In genomic region chr20:62306440-62307187, GRCh38 we compare ENCODE assay signal across 23 cellular contexts. TPM values are rescaled to one million over a fixed set of nuclear protein-coding genes. Genes with fewer than 3 reads are reported as not detected.
DNase-seq lines count a peak whose midpoint lies in the region; ATAC-seq, FAIRE-seq and TF ChIP-seq lines count a peak whose summit lies in the region.
"Had no signal": no experiment of that assay in that cellular context is flagged by ENCODE, and none has a peak within 500 bp of the region (broad histone marks: within the 10 kb centered on the region; RNA-seq: fewer than 3 reads in every experiment).

No MANE protein-coding gene starts in this region.

- H3K9ac ChIP-seq in HCT116 (ENCODE audit: low read length) (no peak overlapping the region), muscle layer of colon (ENCODE audit: low read length) (no peak overlapping the region)

- H3K4me2 ChIP-seq in A549 (peak overlapping the region; percentile 92; the same call in 2 of the 3 replicates), HCT116 (ENCODE audit: low read length) (no peak overlapping the region)

- H3K9me2 ChIP-seq in HCT116 (ENCODE audit: insufficient read depth) = no peaks in the 10 kb centered on the region

- CTCF ChIA-PET in A549 (lab: Yijun Ruan, JAX) = interaction anchor here (0.8 to 8.8 kb wide), 13 partner anchors 10 to 99 kb away, joined by 3 to 93 read pairs (median 6); partner anchors contain the start of gene RPS21
- CTCF ChIA-PET in HCT116 (lab: Charles Lee) = interaction anchor here (0.7 to 0.8 kb wide), 3 partner anchors 43 to 76 kb away, joined by 3 to 5 read pairs (median 3); no protein-coding TSS in a partner anchor
- CTCF ChIA-PET in WTC11 (lab: Charles Lee) = interaction anchor here (1.4 to 2.7 kb wide), 4 partner anchors 62 to 95 kb away, joined by 4 to 10 read pairs (median 6); no protein-coding TSS in a partner anchor
- CTCF ChIA-PET in activated CD8-positive, alpha-beta T cell treated with anti-CD3 and anti-CD28 coated beads, Interleukin-2, amount 10 ng/mL, durations not matched to agents 7 days and 5 days (lab: Charles Lee) = interaction anchor here (1.7 kb wide), 1 partner anchor 501 kb away, joined by 4 read pairs; no protein-coding TSS in a partner anchor

- peaks cover 21% of the 10 kb centered on the region; the same call in 1 of the 2 replicates for H4K20me1 ChIP-seq in HCT116 (ENCODE audit: insufficient read depth)

- no peak for TF ChIP-seq POLR2A in A549 (IDR thresholded peaks at IDR 0.05; ENCODE audit: low read length)
- no peak for TF ChIP-seq POLR2A in HCT116 (IDR thresholded peaks at IDR 0.05; ENCODE audit: borderline replicate concordance, extremely low read depth, insufficient read depth, insufficient read length)

- TF ChIP-seq CTCF in A549 (IDR thresholded peaks at IDR 0.05) (no peak), HCT116 (IDR thresholded peaks at IDR 0.05 in 2 of 3, conservative IDR thresholded peaks at IDR 0.05 in 1 of 3; ENCODE audit: borderline replicate concordance in 1 of 3, insufficient read depth in 1 of 3, low read depth in 2 of 3, low read length in 2 of 3) (no peak), WTC11 (IDR thresholded peaks at IDR 0.05) (no peak)

- H3K27me3 ChIP-seq in HCT116 (ENCODE audit: insufficient read depth, low read length) (no peaks in the 10 kb centered on the region), muscle layer of colon (ENCODE audit: control insufficient read depth in 1 of 2, insufficient read depth in 2 of 2, low read length in 2 of 2) (no peaks in the 10 kb centered on the region)
- H3K27me3 ChIP-seq: SJSA1 had no signal

- no peaks in the 10 kb centered on the region for H3K27me3 Mint-ChIP-seq in WTC11 (ENCODE audit: low read depth)
- no peaks in the 10 kb centered on the region for H3K27me3 Mint-ChIP-seq in activated CD8-positive, alpha-beta T cell treated with anti-CD3 and anti-CD28 coated beads, Interleukin-2, amount 10 ng/mL, durations not matched to agents 7 days and 5 days (ENCODE audit: low read depth)

- no peak for TF ChIP-seq EP300 in A549 (IDR thresholded peaks at IDR 0.05)

- FAIRE-seq in A549 (lab: Jason Lieb, UNC) = no peak
- FAIRE-seq: urothelium cell line had no signal

- no peaks in the 10 kb centered on the region for H3K9me3 Mint-ChIP-seq in WTC11
- H3K9me3 Mint-ChIP-seq in activated CD8-positive, alpha-beta T cell treated with anti-CD3 and anti-CD28 coated beads, Interleukin-2, amount 10 ng/mL, durations not matched to agents 7 days and 5 days (ENCODE audit: insufficient read depth) = no peaks in the 10 kb centered on the region
- H3K9me3 Mint-ChIP-seq: H9 had no signal

- TF ChIP-seq RAD21 in A549 (conservative IDR thresholded peaks at IDR 0.05 in 1 of 2, IDR thresholded peaks at IDR 0.05 in 1 of 2) (no peak), HCT116 (IDR thresholded peaks at IDR 0.05; ENCODE audit: low read depth) (no peak)

- H3K79me2 ChIP-seq in HCT116 (ENCODE audit: insufficient read depth, low read length) = peaks cover 48% of the 10 kb centered on the region

- no TSS peak for BruUV-seq in HCT116 (replicated peaks; lab: Mats Ljungman, UMichigan)

- H3K36me3 Mint-ChIP-seq in WTC11 = peaks cover 28% of the 10 kb centered on the region
- H3K36me3 Mint-ChIP-seq in activated CD8-positive, alpha-beta T cell treated with anti-CD3 and anti-CD28 coated beads, Interleukin-2, amount 10 ng/mL, durations not matched to agents 7 days and 5 days (ENCODE audit: low read depth) = peaks cover 35% of the 10 kb centered on the region

- RAD21 ChIA-PET in HCT116 (lab: Charles Lee; ENCODE audit: low non-redundant PET in 1 of 2, low total read pairs in 2 of 2, uncharacterized antibody in 2 of 2, unreplicated experiment in 2 of 2) = no interaction called here

- H3K4me3 ChIP-seq in A549 (no peak overlapping the region), HCT116 (replicated peaks in 1 of 2; ENCODE audit: low read depth in 1 of 2, low read length in 2 of 2) (no peak overlapping the region), muscle layer of colon (ENCODE audit: low read depth in 1 of 2, low read length in 2 of 2) (no peak overlapping the region)
- H3K4me3 ChIP-seq: mucosa of descending colon, SJSA1 had no signal

- H3K27ac Mint-ChIP-seq in WTC11 = 0 out of 2 replicates have a peak overlapping the region, but pooled peaks have one; percentile 78
- H3K27ac Mint-ChIP-seq in activated CD8-positive, alpha-beta T cell treated with anti-CD3 and anti-CD28 coated beads, Interleukin-2, amount 10 ng/mL, durations not matched to agents 7 days and 5 days = no peak overlapping the region

- peak in 1 of 2 experiments; percentile 59 for DNase-seq in A549 (ENCODE audit: low read depth in 1 of 2, low spot score in 1 of 2)
- no peak for DNase-seq in HCT116 (ENCODE audit: low read depth, low spot score)
- no peak for DNase-seq in WTC11 (ENCODE audit: low spot score)
- DNase-seq in activated CD8-positive, alpha-beta memory T cell treated with anti-CD3 and anti-CD28 coated beads for 24 hours = no peak
- DNase-seq in activated CD8-positive, alpha-beta T cell treated with anti-CD3 and anti-CD28 coated beads, Interleukin-2, amount 10 ng/mL, durations not matched to agents 7 days and 5 days = no peak
- DNase-seq in stimulated activated CD4-positive, alpha-beta T cell treated with anti-CD3 and anti-CD28 coated beads, Interleukin-4, amount 100 ng/mL, for 1 hour = no peak
- DNase-seq: activated CD4-positive, alpha-beta T cell treated with anti-CD3 and anti-CD28 coated beads for 4 hours; activated naive CD4-positive, alpha-beta T cell; AML-193; anterior cingulate cortex; EL; foreskin fibroblast; H9; KG1; mucosa of descending colon; NCI-H2081 treated with DMSO at 0.1 percent for 48 hours; NCI-H524; occipital lobe had no signal

- H3K27ac ChIP-seq in A549 (peak overlapping the region; percentile 16 to 97; a peak in 3 of 6 replicates), HCT116 (ENCODE audit: low read depth, low read length) (peak overlapping the region; percentile 95; the same call in 1 of the 2 replicates), muscle layer of colon (ENCODE audit: low read depth, low read length) (peak overlapping the region; percentile 34)
- H3K27ac ChIP-seq: SJSA1 had no signal

- no peak overlapping the region for H3K4me3 Mint-ChIP-seq in WTC11
- H3K4me3 Mint-ChIP-seq in activated CD8-positive, alpha-beta T cell treated with anti-CD3 and anti-CD28 coated beads, Interleukin-2, amount 10 ng/mL, durations not matched to agents 7 days and 5 days = no peak overlapping the region

- WGBS in A549 (ENCODE audit: missing lambda C conversion rate) = 81% methylated on average over 27 of the region's 27 CpGs

- no peak for ATAC-seq in A549
- no peak for ATAC-seq in HCT116
- no peak for ATAC-seq in WTC11
- no peak for ATAC-seq in activated CD8-positive, alpha-beta T cell treated with anti-CD3 and anti-CD28 coated beads, Interleukin-2, amount 10 ng/mL, durations not matched to agents 7 days and 5 days
- ATAC-seq in GM21528 (IDR thresholded peaks at IDR 0.05; ENCODE audit: low FRiP score, unreplicated experiment) = no peak
- ATAC-seq: mucosa of descending colon, sciatic nerve had no signal

- H3K9me3 ChIP-seq in A549 (no peaks in the 10 kb centered on the region), HCT116 (ENCODE audit: control insufficient read depth in 1 of 2, insufficient read depth in 1 of 2, low read depth in 1 of 2, low read length in 2 of 2) (no peaks in the 10 kb centered on the region), muscle layer of colon (ENCODE audit: low read length) (no peaks in the 10 kb centered on the region)
- H3K9me3 ChIP-seq: mucosa of descending colon, SJSA1 had no signal

- peaks cover 23 to 50% of the 10 kb centered on the region in 2 experiments for H3K36me3 ChIP-seq in HCT116 (ENCODE audit: control insufficient read depth in 1 of 2, insufficient read depth in 2 of 2, low read length in 2 of 2)
- H3K36me3 ChIP-seq in muscle layer of colon (ENCODE audit: insufficient read depth, low read length) = peaks cover 54% of the 10 kb centered on the region

- POLR2A ChIA-PET in A549 (lab: Yijun Ruan, JAX) = interaction anchor here (1.4 to 1.6 kb wide), 2 partner anchors 76 to 80 kb away, joined by 4 to 6 read pairs; partner anchors contain the start of gene RPS21
- POLR2A ChIA-PET in HCT116 (lab: Charles Lee) = interaction anchor here (0.7 to 1.1 kb wide), 2 partner anchors 74 to 80 kb away, joined by 3 read pairs; partner anchors contain the start of gene RPS21
- POLR2A ChIA-PET in WTC11 (lab: Charles Lee) = interaction anchor here (1.3 kb wide), 1 partner anchor 68 kb away, joined by 3 read pairs; no protein-coding TSS in a partner anchor
- POLR2A ChIA-PET in activated CD8-positive, alpha-beta T cell treated with anti-CD3 and anti-CD28 coated beads, Interleukin-2, amount 10 ng/mL, durations not matched to agents 7 days and 5 days (lab: Charles Lee) = interaction anchor here (0.7 kb wide), 1 partner anchor 80 kb away, joined by 3 read pairs; the partner anchor contains the start of gene RPS21

- intact Hi-C loops in HCT116 (cut with micrococcal nuclease) = loop anchor here (10.0 kb wide), 1 partner anchor 498 kb away; the partner anchor contains the start of gene OGFR

- H3K4me1 ChIP-seq in A549 (peaks cover 66% of the 10 kb centered on the region), HCT116 (ENCODE audit: control insufficient read depth in 1 of 2, insufficient read depth in 2 of 2, low read length in 2 of 2) (peaks cover 13 to 35% of the 10 kb centered on the region in 2 experiments), muscle layer of colon (ENCODE audit: insufficient read depth, low read length) (peaks cover 21% of the 10 kb centered on the region)

- peaks cover 14% of the 10 kb centered on the region for H3K4me1 Mint-ChIP-seq in WTC11
- peaks cover 23% of the 10 kb centered on the region for H3K4me1 Mint-ChIP-seq in activated CD8-positive, alpha-beta T cell treated with anti-CD3 and anti-CD28 coated beads, Interleukin-2, amount 10 ng/mL, durations not matched to agents 7 days and 5 days (ENCODE audit: low read depth)

- no peak overlapping the region for H2AFZ ChIP-seq in HCT116 (ENCODE audit: low read depth, low read length, poor library complexity, severe bottlenecking)

TF ChIP-seq in HCT116, 20 proteins besides CTCF, POLR2A, EP300 and RAD21 (continues in another document):
- TF ChIP-seq JUND (IDR thresholded peaks at IDR 0.05) (no peak), SP1 (IDR thresholded peaks at IDR 0.05; ENCODE audit: low read depth) (no peak)

TF ChIP-seq in WTC11, 78 proteins besides CTCF, POLR2A, EP300 and RAD21 (continues in another document):
- TF ChIP-seq TCF7 (CRISPR knock-in tag; IDR thresholded peaks at IDR 0.05; ENCODE audit: low read depth) (no peak), NR3C1 (CRISPR knock-in tag; conservative IDR thresholded peaks at IDR 0.05; ENCODE audit: low read depth) (no peak)

RNA-seq across cellular contexts. Expression of gene ADRM1, which starts 3.8 kb away (rescaled TPM):
- polyA plus RNA-seq in A549 (2011; rRNA removed) = 68.9 and 87.9 TPM in 2 replicates
- 217 and 255 TPM in 2 replicates for polyA plus RNA-seq in A549 (2012; cell fraction: cytosol; rRNA removed)
- polyA plus RNA-seq in A549 (2012; cell fraction: nucleus; rRNA removed) = 249 and 328 TPM in 2 replicates
- polyA plus RNA-seq in A549 (2017; fragmentation: RNase III; extraction: RNeasy Plus Mini Kit Qiagen cat#74134 plus additional on column Dnase treatment) = 121 to 131 TPM (median 130 TPM) in 3 replicates
- polyA minus RNA-seq in A549 (2011; rRNA and poly(A)+ RNA removed) = 56.0 and 59.2 TPM in 2 replicates
- 158 TPM for total RNA-seq in HCT116 (2021; ENCODE audit: unreplicated experiment)
- polyA plus RNA-seq in HCT116 (2012) = 196 and 200 TPM in 2 replicates
- total RNA-seq in WTC11 (2021) = 146 to 160 TPM (median 147 TPM) in 3 replicates
- 100 to 1,000 TPM in 1 of 2 experiments, 10 to 100 TPM in 1; 97.7 to 103 TPM for total RNA-seq in activated CD8-positive, alpha-beta T cell treated with anti-CD3 and anti-CD28 coated beads, Interleukin-2, amount 10 ng/mL, durations not matched to agents 7 days and 5 days

Comparison
In these comparisons a context has a peak if more than half of its experiments do, and no peak if none do; other contexts are left out.
1. H3K27ac ChIP-seq: peak in every context shown above with its lines; median percentile 95 in HCT116; 56 in A549; 34 in muscle layer of colon.
2. Of the 8 proteins assayed by ChIP-seq in both WTC11 and A549: peak only in WTC11: none; only in A549: JUN; in both: none; in neither: 7.